ENCODE assay signal across 8 cellular contexts in genomic region chr7:151057737-151057988, GRCh38. TPM values are rescaled to one million over a fixed set of nuclear protein-coding genes. Genes with fewer than 3 reads are reported as not detected.
DNase-seq lines count a peak whose midpoint lies in the region; ATAC-seq, FAIRE-seq and TF ChIP-seq lines count a peak whose summit lies in the region.

Gene CDK5 (minus strand): TSS chr7:151057897. CDS start chr7:151057848, 49 bp downstream.

- WGBS in GM12878 (ENCODE audit: insufficient coverage, insufficient replicate concordance, low lambda C conversion rate, missing lambda C conversion rate) = under 1% methylated on average over 18 of the region's 18 CpGs
- WGBS in lower leg skin, 2 donors = 1% methylated on average over 18 of the region's 18 CpGs

- peak within 1 kb of the TSS; percentile 94 for H2AFZ ChIP-seq in GM12878 (ENCODE audit: control insufficient read depth, low read depth, low read length)

- FAIRE-seq in GM12878 (lab: Jason Lieb, UNC) (no peak), RCC 7860 (lab: Jason Lieb, UNC) (no peak)

- H3K9me3 Mint-ChIP-seq in activated T-cell treated with anti-CD3 and anti-CD28 coated beads, Interleukin-2, amount 50 U/mL, for 72 hours = no peaks in the 10 kb centered on the region

- peaks cover 42% of the 10 kb centered on the region for H3K4me1 Mint-ChIP-seq in activated T-cell treated with anti-CD3 and anti-CD28 coated beads, Interleukin-2, amount 50 U/mL, for 72 hours (ENCODE audit: low read depth)

- H3K4me2 ChIP-seq in GM12878 (ENCODE audit: control insufficient read depth, insufficient read depth) = peak within 1 kb of the TSS; percentile 98

- no peak for TF ChIP-seq CTCF in GM12878 (IDR thresholded peaks at IDR 0.05 in 2 of 3, conservative IDR thresholded peaks at IDR 0.05 in 1 of 3; ENCODE audit: control insufficient read depth in 2 of 3, extremely low read depth in 1 of 3, insufficient read depth in 1 of 3, low read depth in 3 of 3, low read length in 3 of 3)
- TF ChIP-seq CTCF in lower leg skin (IDR thresholded peaks at IDR 0.05) = no peak
- no peak for TF ChIP-seq CTCF in tibial artery (IDR thresholded peaks at IDR 0.05)

- H3K36me3 Mint-ChIP-seq in activated T-cell treated with anti-CD3 and anti-CD28 coated beads, Interleukin-2, amount 50 U/mL, for 72 hours (ENCODE audit: insufficient read depth in 2 of 2) = peaks cover 0 to 2% of the 10 kb centered on the region in 2 donors

- H3K4me3 ChIP-seq in GM12878 (peak within 1 kb of the TSS; percentile 99), lower leg skin (ENCODE audit: low read depth, poor library complexity, severe bottlenecking) (peak within 1 kb of the TSS; percentile 37), tibial artery (peak within 1 kb of the TSS; percentile 65 to 81)

- peak within 1 kb of the TSS; percentile 86 for H3K9ac ChIP-seq in GM12878 (ENCODE audit: control insufficient read depth, insufficient read depth, low read length)

- in situ Hi-C loops in GM12878 (cut with MboI) = no loop called here

- peak within 1 kb of the TSS; percentile 98 for H3K4me3 Mint-ChIP-seq in activated T-cell treated with anti-CD3 and anti-CD28 coated beads, Interleukin-2, amount 50 U/mL, for 72 hours

- H3K36me3 ChIP-seq in GM12878 (ENCODE audit: control insufficient read depth in 2 of 2, insufficient read depth in 2 of 2, low read length in 1 of 2) (no peaks in the 10 kb centered on the region), tibial artery (peaks cover 0 to 12% (median 0%) of the 10 kb centered on the region in 3 donors)

- H3K4me1 ChIP-seq in GM12878 (ENCODE audit: control insufficient read depth, insufficient read depth, low read length) (peaks cover 24% of the 10 kb centered on the region), tibial artery (peaks cover 0 to 49% (median 43%) of the 10 kb centered on the region in 4 donors)

- intact Hi-C loops in GM12878 (cut with micrococcal nuclease; ENCODE audit: unreplicated experiment) = no loop called here
- intact Hi-C loops in lower leg skin (cut with DNase I; ENCODE audit: low total_unique reads) = no loop called here
- intact Hi-C loops in tibial artery (cut with DNase I; ENCODE audit: low total_unique reads) = no loop called here

- H3K79me2 ChIP-seq in GM12878 (ENCODE audit: control insufficient read depth, insufficient read depth, low read length) = peaks cover 21% of the 10 kb centered on the region

- no peak for ATAC-seq in activated T-cell treated with anti-CD3 and anti-CD28 coated beads, Interleukin-2, amount 50 U/mL, for 72 hours (replicated peaks in 1 of 2)
- no peak for ATAC-seq in GM12878
- ATAC-seq in GM21367 (IDR thresholded peaks at IDR 0.05; ENCODE audit: unreplicated experiment) = no peak

- no peaks in the 10 kb centered on the region for H3K27me3 Mint-ChIP-seq in activated T-cell treated with anti-CD3 and anti-CD28 coated beads, Interleukin-2, amount 50 U/mL, for 72 hours (ENCODE audit: low read depth)

- TF ChIP-seq EP300 in GM12878 (IDR thresholded peaks at IDR 0.05; ENCODE audit: borderline replicate concordance in 1 of 2, control insufficient read depth in 1 of 2, low read depth in 2 of 2, low read length in 2 of 2) = no peak

- H3K27me3 ChIP-seq in GM12878 (replicated peaks in 1 of 2; ENCODE audit: control insufficient read depth in 2 of 2, insufficient read depth in 2 of 2, low read length in 1 of 2) (no peaks in the 10 kb centered on the region), tibial artery (no peaks in the 10 kb centered on the region)

- no peaks in the 10 kb centered on the region for H4K20me1 ChIP-seq in GM12878 (ENCODE audit: control insufficient read depth, insufficient read depth)

- TF ChIP-seq RAD21 in GM12878 (IDR thresholded peaks at IDR 0.05; ENCODE audit: insufficient read depth, low read depth, low read length) = no peak

- peak within 1 kb of the TSS; percentile 96 for H3K27ac Mint-ChIP-seq in activated T-cell treated with anti-CD3 and anti-CD28 coated beads, Interleukin-2, amount 50 U/mL, for 72 hours

- RAD21 ChIA-PET in GM12878 (lab: Charles Lee; ENCODE audit: unreplicated experiment) = no interaction called here

- H3K27ac ChIP-seq in GM12878 (ENCODE audit: control insufficient read depth, insufficient read depth) (peak within 1 kb of the TSS; percentile 88), tibial artery (peak within 1 kb of the TSS; percentile 91 to 98)

- CTCF ChIA-PET in GM12878 (lab: Yijun Ruan, JAX) = interaction anchor here (1.0 kb wide), 1 partner anchor 29 kb away, joined by 3 read pairs; the partner anchor contains the start of gene ABCB8

- no TSS peak for BruUV-seq in GM12878 (replicated peaks; lab: Mats Ljungman, UMichigan)

- POLR2A ChIA-PET in GM12878 (lab: Charles Lee) = interaction anchor here (1.3 kb wide), 1 partner anchor 28 kb away, joined by 7 read pairs; the partner anchor contains the start of gene AGAP3

- DNase-seq in activated T-cell treated with anti-CD3 and anti-CD28 coated beads, Interleukin-2, amount 50 U/mL, for 72 hours = no peak
- no peak for DNase-seq in activated T-cell treated with anti-CD3 and anti-CD28 coated beads for 4 hours
- no peak for DNase-seq in GM12878 (ENCODE audit: low read depth, low spot score)
- DNase-seq in lower leg skin (ENCODE audit: low spot score in 2 of 2) = no peak
- DNase-seq in tibial artery = no peak
- DNase-seq in RCC 7860 (ENCODE audit: low spot score) = no peak
- no peak for DNase-seq in activated effector memory CD4-positive, alpha-beta T cell treated with Interleukin-2 at 50 U/mL for 16 hours

- TF ChIP-seq POLR2A in GM12878 (IDR thresholded peaks at IDR 0.05; ENCODE audit: low read depth, low read length) (no peak), lower leg skin (IDR thresholded peaks at IDR 0.05) (no peak)

- H3K9me3 ChIP-seq in GM12878 (replicated peaks; ENCODE audit: control insufficient read depth, insufficient read depth, low read length) (no peaks in the 10 kb centered on the region), tibial artery (no peaks in the 10 kb centered on the region)

- SMC1A ChIA-PET in GM12878 (lab: Charles Lee; ENCODE audit: uncharacterized antibody, unreplicated experiment) = no interaction called here

TF ChIP-seq in GM12878, 131 proteins besides CTCF, POLR2A, EP300 and RAD21:
- TF ChIP-seq NKRF (conservative IDR thresholded peaks at IDR 0.05) (peak; percentile 30; the same call in 1 of the 2 replicates), SREBF1 (IDR thresholded peaks at IDR 0.05; ENCODE audit: low read length) (no peak), STAT3 (IDR thresholded peaks at IDR 0.05; ENCODE audit: low read depth, low read length) (no peak)

RNA-seq across cellular contexts. Expression of gene CDK5, which starts in this region (rescaled TPM):
- total RNA-seq in activated T-cell treated with anti-CD3 and anti-CD28 coated beads, Interleukin-2, amount 50 U/mL, for 72 hours = 10 to 100 TPM in 1 of 2 donors, 1 to 10 TPM in 1; 9.4 to 11.6 TPM
- total RNA-seq in GM12878 (2013; cell fraction: nucleolus; rRNA removed) = 7.9 and 9.3 TPM in 2 replicates
- total RNA-seq in GM12878 (2014; rRNA removed) (25.9 and 30.3 TPM in 2 replicates), GM12878 (2014; rRNA removed; fragmentation: Illumina TruSeq; extraction: Trizol) (18.2 and 19.4 TPM in 2 replicates), GM12878 (2021) (19.1 and 19.7 TPM in 2 replicates), lower leg skin (10 to 100 TPM in 1 of 4 donors, 1 to 10 TPM in 3; 3.9 to 13.7 (median 7.2) TPM)
- polyA plus RNA-seq in GM12878 (2011; ENCODE audit: low read depth) = 6.6 TPM
- polyA plus RNA-seq in GM12878 (2011; rRNA removed) (20.2 and 24.5 TPM in 2 replicates), GM12878 (2014; fragmentation: Illumina TruSeq; extraction: Trizol) (13.9 and 19.4 TPM in 2 replicates), GM12878 (2014; fragmentation: Nextera tagmentation; extraction: Ambion mirVana) (1 to 10 TPM; 1.5 to 8.1 TPM), GM12878 (2014; rRNA removed) (23.5 and 27.6 TPM in 2 replicates), GM12878 (2016; fragmentation: Nextera tagmentation; extraction: Ambion mirVana) (10 to 100 TPM; 33.1 to 33.4 TPM)
- 39.7 and 49.3 TPM in 2 replicates for polyA plus RNA-seq in GM12878 (2011; cell fraction: cytosol; rRNA removed)
- polyA plus RNA-seq in GM12878 (2011; cell fraction: nucleus; rRNA removed) = 31.1 TPM in 2 replicates
- polyA plus RNA-seq in GM12878 (2012) = 11.1 and 12.6 TPM in 2 replicates
- polyA minus RNA-seq in GM12878 (2011; rRNA and poly(A)+ RNA removed) = 24.7 and 28.3 TPM in 2 replicates
- 7.6 and 12.2 TPM in 2 replicates for polyA minus RNA-seq in GM12878 (2011; cell fraction: cytosol; rRNA and poly(A)+ RNA removed)
- polyA minus RNA-seq in GM12878 (2011; cell fraction: nucleus; rRNA and poly(A)+ RNA removed) = 13.7 and 18.2 TPM in 2 replicates

Comparison
In these comparisons a context has a peak if more than half of its experiments do, and no peak if none do; other contexts are left out.
1. H3K4me3 ChIP-seq: peak in every context shown above with its lines; median percentile 99 in GM12878; 73 in tibial artery; 37 in lower leg skin.